1 cellular context compared by ENCODE assay signal in genomic region chr17:17175917-17176316, GRCh38.
TF ChIP-seq lines count a peak whose summit lies in the region.

No MANE protein-coding gene starts in this region.

TF ChIP-seq in SK-N-SH treated with all-trans-retinoic acid at 6 μM for 48 hours, 23 proteins besides CTCF, POLR2A, EP300 and RAD21 (continued from another document):
- TF ChIP-seq, protein P1, sequence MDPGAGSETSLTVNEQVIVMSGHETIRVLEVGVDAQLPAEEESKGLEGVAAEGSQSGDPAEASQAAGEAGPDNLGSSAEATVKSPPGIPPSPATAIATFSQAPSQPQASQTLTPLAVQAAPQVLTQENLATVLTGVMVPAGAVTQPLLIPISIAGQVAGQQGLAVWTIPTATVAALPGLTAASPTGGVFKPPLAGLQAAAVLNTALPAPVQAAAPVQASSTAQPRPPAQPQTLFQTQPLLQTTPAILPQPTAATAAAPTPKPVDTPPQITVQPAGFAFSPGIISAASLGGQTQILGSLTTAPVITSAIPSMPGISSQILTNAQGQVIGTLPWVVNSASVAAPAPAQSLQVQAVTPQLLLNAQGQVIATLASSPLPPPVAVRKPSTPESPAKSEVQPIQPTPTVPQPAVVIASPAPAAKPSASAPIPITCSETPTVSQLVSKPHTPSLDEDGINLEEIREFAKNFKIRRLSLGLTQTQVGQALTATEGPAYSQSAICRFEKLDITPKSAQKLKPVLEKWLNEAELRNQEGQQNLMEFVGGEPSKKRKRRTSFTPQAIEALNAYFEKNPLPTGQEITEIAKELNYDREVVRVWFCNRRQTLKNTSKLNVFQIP (CRISPR knock-in tag; IDR thresholded peaks at IDR 0.05; ENCODE audit: borderline replicate concordance, low read depth), result no peak
TF ChIP-seq in SK-N-SH treated with all-trans-retinoic acid at 6 μM for 48 hours: peak in this region for 0.
